8 cellular contexts compared by ENCODE assay signal in genomic region chr11:17277024-17277584, GRCh38. TPM values are rescaled to one million over a fixed set of nuclear protein-coding genes. Genes with fewer than 3 reads are reported as not detected.
A peak's percentile ranks its signal among the peaks of the same experiment; 100 is the strongest.
DNase-seq lines count a peak whose midpoint lies in the region; ATAC-seq and TF ChIP-seq lines count a peak whose summit lies in the region.

No MANE protein-coding gene starts in this region.

- H3K4me1 Mint-ChIP-seq in CD14-positive monocyte: peaks cover 55% of the 10 kb centered on the region

- H3K9me3 Mint-ChIP-seq in CD14-positive monocyte: peaks cover 0 to 2% (median 0%) of the 10 kb centered on the region in 7 donors

- ATAC-seq in GM18517 (IDR thresholded peaks at IDR 0.05; ENCODE audit: unreplicated experiment): peak; percentile 18
- peak; percentile 8 for ATAC-seq in HG03039 (IDR thresholded peaks at IDR 0.05; ENCODE audit: unreplicated experiment)
- ATAC-seq in psoas muscle: peak; percentile 20 to 65 (median 51)

- H3K27ac Mint-ChIP-seq in CD14-positive monocyte: peak overlapping the region; percentile 83 to 96 (median 90)

- H3K36me3 Mint-ChIP-seq in CD14-positive monocyte: no peaks in the 10 kb centered on the region

- intact Hi-C loops in CD14-positive monocyte (cut with micrococcal nuclease) (loop anchor here (5.0 kb wide), 4 partner anchors 65 to 200 kb away; partner anchors contain the start of genes NCR3LG1 (in 1 of the 2), PIK3C2A (in 1 of the 2) and RPS13 (in 1 of the 2)), adrenal gland (cut with DNase I) (no loop called here), left ventricle myocardium inferior (cut with micrococcal nuclease) (no loop called here), psoas muscle (cut with DNase I) (loop anchor here (5.0 kb wide), 2 partner anchors 45 to 70 kb away; partner anchors contain the start of gene PIK3C2A (in 1 of the 2))

- H3K4me3 ChIP-seq in adrenal gland: peak overlapping the region; percentile 75 to 94 (median 84)
- H3K4me3 ChIP-seq in left ventricle myocardium inferior: peak overlapping the region; percentile 83
- H3K4me3 ChIP-seq in psoas muscle: peak overlapping the region; percentile 97

- peak in 1 of 2 donors; percentile 21 for TF ChIP-seq POLR2A in adrenal gland (IDR thresholded peaks at IDR 0.05)

- peaks cover 0 to 1% (median 1%) of the 10 kb centered on the region in 3 donors for H3K27me3 Mint-ChIP-seq in CD14-positive monocyte (ENCODE audit: low read depth in 3 of 3)

- 0 to 1% (median 0%) methylated on average over 7 to 17 of the region's 17 CpGs for WGBS in adrenal gland, 4 donors
- 0 to 1% (median 0%) methylated on average over 17 of the region's 17 CpGs for WGBS in psoas muscle, 3 donors

- H3K9me3 ChIP-seq in adrenal gland (replicated peaks in 1 of 3) (no peaks in the 10 kb centered on the region), left ventricle myocardium inferior (replicated peaks) (no peaks in the 10 kb centered on the region), psoas muscle (no peaks in the 10 kb centered on the region)

- DNase-seq in CD14-positive monocyte (ENCODE audit: low spot score) (no peak), NCI-H2107 treated with DMSO at 0.1 percent for 48 hours (lab: John Stamatoyannopoulos, UW; ENCODE audit: unreplicated experiment) (peak; percentile 80), adrenal gland (peak in 2 of 7 donors; percentile 26 to 35), left ventricle myocardium inferior (no peak), psoas muscle (no peak)
- no peak for DNase-seq in stimulated activated naive CD4-positive, alpha-beta T cell treated with Interleukin-2 at 50 U/mL for 16 hours (lab: John Stamatoyannopoulos, UW)

- peak overlapping the region; percentile 90 to 95 for H3K4me3 Mint-ChIP-seq in CD14-positive monocyte

- no peaks in the 10 kb centered on the region for H3K27me3 ChIP-seq in adrenal gland
- H3K27me3 ChIP-seq in left ventricle myocardium inferior (ENCODE audit: low read depth): no peaks in the 10 kb centered on the region
- H3K27me3 ChIP-seq in psoas muscle (ENCODE audit: insufficient read depth in 3 of 3, low read length in 2 of 3): no peaks in the 10 kb centered on the region

- H3K27ac ChIP-seq in adrenal gland: peak overlapping the region in 4 of 5 donors; percentile 67 to 95 (median 80)
- H3K27ac ChIP-seq in left ventricle myocardium inferior (replicated peaks): peak overlapping the region; percentile 93
- peak overlapping the region; percentile 89 for H3K27ac ChIP-seq in psoas muscle

- no peak for TF ChIP-seq CTCF in CD14-positive monocyte (IDR thresholded peaks at IDR 0.05)
- peak in 1 of 6 experiments; percentile 5 for TF ChIP-seq CTCF in adrenal gland (IDR thresholded peaks at IDR 0.05)
- no peak for TF ChIP-seq CTCF in left ventricle myocardium inferior (IDR thresholded peaks at IDR 0.05; ENCODE audit: borderline replicate concordance)
- TF ChIP-seq CTCF in psoas muscle (IDR thresholded peaks at IDR 0.05): no peak

- H3K36me3 ChIP-seq in adrenal gland (replicated peaks in 1 of 2): no peaks in the 10 kb centered on the region
- H3K36me3 ChIP-seq in left ventricle myocardium inferior: no peaks in the 10 kb centered on the region
- peaks cover 0 to 3% of the 10 kb centered on the region in 2 donors for H3K36me3 ChIP-seq in psoas muscle (ENCODE audit: insufficient read depth in 1 of 2, low read depth in 1 of 2)

- peaks cover 0 to 7% of the 10 kb centered on the region in 2 donors for H3K4me1 ChIP-seq in adrenal gland (replicated peaks in 1 of 2)
- peaks cover 31% of the 10 kb centered on the region for H3K4me1 ChIP-seq in left ventricle myocardium inferior
- H3K4me1 ChIP-seq in psoas muscle: no peaks in the 10 kb centered on the region

RNA-seq across cellular contexts. Expression of gene NUCB2, which starts 0.6 kb away (rescaled TPM):
- polyA plus RNA-seq in CD14-positive monocyte (10 to 100 TPM; 31.4 to 41.3 TPM), adrenal gland (100 to 1,000 TPM; 130 to 339 (median 137) TPM), psoas muscle (10 to 100 TPM; 24.2 to 35.7 (median 31.5) TPM)
- total RNA-seq in adrenal gland (100 to 1,000 TPM in 2 of 8 donors, 10 to 100 TPM in 6; 41.8 to 190 (median 65.4) TPM), left ventricle myocardium inferior (101 TPM), psoas muscle (10 to 100 TPM; 20.4 to 42.3 (median 26.8) TPM)

Comparison
In these comparisons a context has a peak if more than half of its experiments do, and no peak if none do; other contexts are left out.
1. intact Hi-C loops: an anchor here in CD14-positive monocyte (5.0 kb wide) and psoas muscle (5.0 kb wide); none called in adrenal gland and left ventricle myocardium inferior.